Comparison of ENCODE assay signal across 17 cellular contexts in the genomic region with DNA sequence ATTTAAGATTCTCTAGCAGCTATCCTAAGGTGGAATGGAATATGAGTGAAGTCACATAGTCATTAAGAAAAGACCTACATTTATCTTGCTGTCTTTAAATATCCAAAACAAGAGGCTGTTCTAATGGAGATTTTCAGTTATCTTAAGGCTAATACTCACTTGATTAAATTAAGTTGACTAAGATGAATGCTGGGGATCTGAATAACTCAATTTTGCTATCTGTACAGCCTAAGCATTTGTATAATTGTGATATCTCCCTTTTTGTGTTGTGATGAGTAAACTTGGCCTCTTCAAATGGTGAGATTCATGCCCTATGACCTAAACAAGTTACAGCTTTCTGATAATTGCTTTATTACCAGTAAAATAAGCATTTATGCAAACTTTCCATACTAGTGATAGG. TPM values are rescaled to one million over a fixed set of nuclear protein-coding genes. Genes with fewer than 3 reads are reported as not detected.
DNase-seq lines count a peak whose midpoint lies in the region; TF ChIP-seq lines count a peak whose summit lies in the region.
"Had no signal": no experiment of that assay in that cellular context is flagged by ENCODE, and none has a peak within 500 bp of the region (broad histone marks: within the 10 kb centered on the region; RNA-seq: fewer than 3 reads in every experiment).

No MANE protein-coding gene starts in this region.

- no peak overlapping the region for H3K9ac ChIP-seq in Loucy (ENCODE audit: low read depth, low read length, poor library complexity, severe bottlenecking)
- H3K9ac ChIP-seq: BLaER1 had no signal

- H3K27me3 ChIP-seq in Loucy (ENCODE audit: insufficient read depth, low read length, poor library complexity, severe bottlenecking) = no peaks in the 10 kb centered on the region
- H3K27me3 ChIP-seq: BLaER1 had no signal

- H3K27ac ChIP-seq in VCaP = peak overlapping the region; percentile 47; the same call in 1 of the 2 replicates
- H3K27ac ChIP-seq: BLaER1, C4-2B had no signal

- no peaks in the 10 kb centered on the region for H3K9me3 ChIP-seq in Loucy (ENCODE audit: insufficient read depth, low read depth, low read length)
- H3K9me3 ChIP-seq: BLaER1, Caco-2 had no signal

- no peaks in the 10 kb centered on the region for H3K79me2 ChIP-seq in Loucy (ENCODE audit: insufficient read depth, low read length)

- H3K4me1 ChIP-seq in Loucy (ENCODE audit: insufficient read depth, low read length, poor library complexity, severe bottlenecking) = peaks cover 4% of the 10 kb centered on the region
- H3K4me1 ChIP-seq: BLaER1, Caco-2 had no signal

- no peak overlapping the region for H3K4me3 ChIP-seq in Loucy (ENCODE audit: low read length, poor library complexity, severe bottlenecking)
- H3K4me3 ChIP-seq: BLaER1, GM12878, GM23338 had no signal

- no peak overlapping the region for H3K4me2 ChIP-seq in Loucy (ENCODE audit: low read depth, low read length, poor library complexity, severe bottlenecking)
- H3K4me2 ChIP-seq: BLaER1, GM23338 had no signal

- no peaks in the 10 kb centered on the region for H4K20me1 ChIP-seq in Loucy (ENCODE audit: insufficient read depth, low read length, poor library complexity, severe bottlenecking)
- H4K20me1 ChIP-seq: BLaER1 had no signal

- 0 out of 2 replicates have a peak overlapping the region, but pooled peaks have one; percentile 28 for H2AFZ ChIP-seq in Loucy (ENCODE audit: low read length)
- H2AFZ ChIP-seq: GM23338 had no signal

- no peaks in the 10 kb centered on the region for H3K9me2 ChIP-seq in Loucy (replicated peaks; ENCODE audit: low read depth, low read length)

- no peaks in the 10 kb centered on the region for H3K36me3 ChIP-seq in Loucy (ENCODE audit: insufficient read depth, low read length)
- H3K36me3 ChIP-seq: BLaER1 had no signal

- DNase-seq in SK-N-DZ (ENCODE audit: low spot score) (peak; percentile 86), AG08396 (ENCODE audit: low spot score) (no peak), SIG-M5 treated with dmso at 0.1 percent for 504 hours (lab: John Stamatoyannopoulos, UW; ENCODE audit: unreplicated experiment) (no peak)
- DNase-seq in stimulated activated CD4-positive, alpha-beta T cell treated with anti-CD3 and anti-CD28 coated beads, Interleukin-15, amount 100 ng/mL, for 24 hours = no peak
- DNase-seq: Caco-2; CD4-positive, CD25-positive, alpha-beta regulatory T cell; CD8-positive, alpha-beta T cell; DMS153; EL; GDM1; H9 had no signal

- H3F3A ChIP-seq in Loucy (ENCODE audit: low read depth) = no peaks in the 10 kb centered on the region

- TF ChIP-seq CTCF in Loucy (conservative IDR thresholded peaks at IDR 0.05; ENCODE audit: low read length) = no peak
- TF ChIP-seq CTCF in VCaP (conservative IDR thresholded peaks at IDR 0.05) = no peak

RNA-seq across cellular contexts. Expression of a gene that starts 13.6 kb away (rescaled TPM):
- 4.4 and 5.6 TPM in 2 replicates for polyA plus RNA-seq in SK-N-DZ (2014; cell fraction: cytosol; rRNA removed)
- 3.8 and 5.0 TPM in 2 replicates for polyA plus RNA-seq in SK-N-DZ (2014; cell fraction: nucleus; rRNA removed)
- polyA plus RNA-seq: CD4-positive, CD25-positive, alpha-beta regulatory T cell; GM23338 had no signal
